Comparison of ENCODE assay signal across 1 cellular context in the genomic region with DNA sequence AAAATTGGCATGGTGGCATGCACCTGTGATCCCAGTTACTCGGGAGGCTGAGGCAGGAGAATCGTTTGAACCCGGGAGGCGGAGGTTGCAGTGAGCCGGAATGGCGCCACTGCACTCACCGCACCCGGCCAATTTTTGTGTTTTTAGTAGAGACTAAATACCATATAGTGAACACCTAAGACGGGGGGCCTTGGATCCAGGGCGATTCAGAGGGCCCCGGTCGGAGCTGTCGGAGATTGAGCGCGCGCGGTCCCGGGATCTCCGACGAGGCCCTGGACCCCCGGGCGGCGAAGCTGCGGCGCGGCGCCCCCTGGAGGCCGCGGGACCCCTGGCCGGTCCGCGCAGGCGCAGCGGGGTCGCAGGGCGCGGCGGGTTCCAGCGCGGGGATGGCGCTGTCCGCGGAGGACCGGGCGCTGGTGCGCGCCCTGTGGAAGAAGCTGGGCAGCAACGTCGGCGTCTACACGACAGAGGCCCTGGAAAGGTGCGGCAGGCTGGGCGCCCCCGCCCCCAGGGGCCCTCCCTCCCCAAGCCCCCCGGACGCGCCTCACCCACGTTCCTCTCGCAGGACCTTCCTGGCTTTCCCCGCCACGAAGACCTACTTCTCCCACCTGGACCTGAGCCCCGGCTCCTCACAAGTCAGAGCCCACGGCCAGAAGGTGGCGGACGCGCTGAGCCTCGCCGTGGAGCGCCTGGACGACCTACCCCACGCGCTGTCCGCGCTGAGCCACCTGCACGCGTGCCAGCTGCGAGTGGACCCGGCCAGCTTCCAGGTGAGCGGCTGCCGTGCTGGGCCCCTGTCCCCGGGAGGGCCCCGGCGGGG.
TF ChIP-seq lines count a peak whose summit lies in the region.

A gene (plus strand): TSS at position 359 of the 820 bp plus-strand sequence. CDS start 28 bp downstream, at position 387.

TF ChIP-seq in K562, 482 proteins besides CTCF, POLR2A, EP300 and RAD21 (continued from another document and continues in another):
- TF ChIP-seq, protein P1, sequence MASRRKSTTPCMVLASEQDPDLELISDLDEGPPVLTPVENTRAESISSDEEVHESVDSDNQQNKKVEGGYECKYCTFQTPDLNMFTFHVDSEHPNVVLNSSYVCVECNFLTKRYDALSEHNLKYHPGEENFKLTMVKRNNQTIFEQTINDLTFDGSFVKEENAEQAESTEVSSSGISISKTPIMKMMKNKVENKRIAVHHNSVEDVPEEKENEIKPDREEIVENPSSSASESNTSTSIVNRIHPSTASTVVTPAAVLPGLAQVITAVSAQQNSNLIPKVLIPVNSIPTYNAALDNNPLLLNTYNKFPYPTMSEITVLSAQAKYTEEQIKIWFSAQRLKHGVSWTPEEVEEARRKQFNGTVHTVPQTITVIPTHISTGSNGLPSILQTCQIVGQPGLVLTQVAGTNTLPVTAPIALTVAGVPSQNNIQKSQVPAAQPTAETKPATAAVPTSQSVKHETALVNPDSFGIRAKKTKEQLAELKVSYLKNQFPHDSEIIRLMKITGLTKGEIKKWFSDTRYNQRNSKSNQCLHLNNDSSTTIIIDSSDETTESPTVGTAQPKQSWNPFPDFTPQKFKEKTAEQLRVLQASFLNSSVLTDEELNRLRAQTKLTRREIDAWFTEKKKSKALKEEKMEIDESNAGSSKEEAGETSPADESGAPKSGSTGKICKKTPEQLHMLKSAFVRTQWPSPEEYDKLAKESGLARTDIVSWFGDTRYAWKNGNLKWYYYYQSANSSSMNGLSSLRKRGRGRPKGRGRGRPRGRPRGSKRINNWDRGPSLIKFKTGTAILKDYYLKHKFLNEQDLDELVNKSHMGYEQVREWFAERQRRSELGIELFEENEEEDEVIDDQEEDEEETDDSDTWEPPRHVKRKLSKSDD (conservative IDR thresholded peaks at IDR 0.05; ENCODE audit: low read length): 0 out of 2 replicates have a peak, but pooled peaks have one; percentile 32
- TF ChIP-seq KDM1A (IDR thresholded peaks at IDR 0.05) (peak in 1 of 2 experiments; percentile 31; a peak in 1 of 4 replicates), RBM25 (IDR thresholded peaks at IDR 0.05; ENCODE audit: low read depth, low read length, severe bottlenecking) (peak; percentile 19), RBM39 (optimal IDR thresholded peaks at IDR 0.05; ENCODE audit: low read depth, low read length) (no peak), HDAC3 (IDR thresholded peaks at IDR 0.05; ENCODE audit: borderline replicate concordance, partially characterized antibody) (no peak), GATA2 (CRISPR knock-in tag; IDR thresholded peaks at IDR 0.05) (no peak), ZNF282 (CRISPR knock-in tag; IDR thresholded peaks at IDR 0.05) (0 out of 2 replicates have a peak, but pooled peaks have one; percentile 23), CEBPG (CRISPR knock-in tag; IDR thresholded peaks at IDR 0.05) (no peak), CEBPG (tag; conservative IDR thresholded peaks at IDR 0.05 in 1 of 2, IDR thresholded peaks at IDR 0.05 in 1 of 2) (no peak), L3MBTL2 (IDR thresholded peaks at IDR 0.05) (peak; percentile 82; the same call in 1 of the 2 replicates), SETDB1 (IDR thresholded peaks at IDR 0.05; ENCODE audit: low read length) (no peak), MIER1 (IDR thresholded peaks at IDR 0.05; ENCODE audit: low read depth) (no peak), TCF3 (CRISPR knock-in tag; IDR thresholded peaks at IDR 0.05) (0 out of 2 replicates have a peak, but pooled peaks have one; percentile 12), ZKSCAN1 (IDR thresholded peaks at IDR 0.05; ENCODE audit: low read depth, low read length) (0 out of 2 replicates have a peak, but pooled peaks have one; percentile 21), MAZ (CRISPR knock-in tag; conservative IDR thresholded peaks at IDR 0.05 in 1 of 2, IDR thresholded peaks at IDR 0.05 in 1 of 2) (peak; percentile 10 to 38; a peak in 1 of 4 replicates), MEIS2 (IDR thresholded peaks at IDR 0.05; ENCODE audit: partially characterized antibody) (peak; percentile 46), ZEB2 (IDR thresholded peaks at IDR 0.05) (no peak), E2F3 (CRISPR knock-in tag; IDR thresholded peaks at IDR 0.05) (peak; percentile 59; the same call in 1 of the 2 replicates), NONO (IDR thresholded peaks at IDR 0.05; ENCODE audit: low read depth in 2 of 2, low read length in 1 of 2) (peak in 1 of 2 experiments; percentile 58; a peak in 2 of 4 replicates), NR4A1 (CRISPR knock-in tag; IDR thresholded peaks at IDR 0.05) (no peak), NR4A1 (tag; IDR thresholded peaks at IDR 0.05) (0 out of 2 replicates have a peak, but pooled peaks have one; percentile 47), ZNF589 (CRISPR knock-in tag; IDR thresholded peaks at IDR 0.05; ENCODE audit: low read depth) (no peak), NFIC (IDR thresholded peaks at IDR 0.05) (peak; percentile 9; the same call in 1 of the 2 replicates), NFE2L1 (tag; IDR thresholded peaks at IDR 0.05; ENCODE audit: borderline replicate concordance, low read depth) (no peak), HMGN3 (IDR thresholded peaks at IDR 0.05; ENCODE audit: borderline replicate concordance, extremely low read depth, insufficient read length, low read depth, low read length) (peak; percentile 77), POLR3A (IDR thresholded peaks at IDR 0.05; ENCODE audit: borderline replicate concordance, extremely low read depth, insufficient read depth, insufficient read length) (no peak), ZNF274 (IDR thresholded peaks at IDR 0.05; ENCODE audit: borderline replicate concordance, low read depth, low read length) (no peak), SIN3B (IDR thresholded peaks at IDR 0.05; ENCODE audit: low read depth) (peak; percentile 63; the same call in 1 of the 2 replicates), ATF7 (IDR thresholded peaks at IDR 0.05) (0 out of 2 replicates have a peak, but pooled peaks have one; percentile 19), HDAC8 (tag; IDR thresholded peaks at IDR 0.05) (no peak), CTBP1 (IDR thresholded peaks at IDR 0.05; ENCODE audit: borderline replicate concordance) (peak; percentile 44; the same call in 1 of the 2 replicates)
- TF ChIP-seq, protein P2, sequence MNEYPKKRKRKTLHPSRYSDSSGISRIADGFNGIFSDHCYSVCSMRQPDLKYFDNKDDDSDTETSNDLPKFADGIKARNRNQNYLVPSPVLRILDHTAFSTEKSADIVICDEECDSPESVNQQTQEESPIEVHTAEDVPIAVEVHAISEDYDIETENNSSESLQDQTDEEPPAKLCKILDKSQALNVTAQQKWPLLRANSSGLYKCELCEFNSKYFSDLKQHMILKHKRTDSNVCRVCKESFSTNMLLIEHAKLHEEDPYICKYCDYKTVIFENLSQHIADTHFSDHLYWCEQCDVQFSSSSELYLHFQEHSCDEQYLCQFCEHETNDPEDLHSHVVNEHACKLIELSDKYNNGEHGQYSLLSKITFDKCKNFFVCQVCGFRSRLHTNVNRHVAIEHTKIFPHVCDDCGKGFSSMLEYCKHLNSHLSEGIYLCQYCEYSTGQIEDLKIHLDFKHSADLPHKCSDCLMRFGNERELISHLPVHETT (CRISPR knock-in tag; conservative IDR thresholded peaks at IDR 0.05 in 1 of 2, IDR thresholded peaks at IDR 0.05 in 1 of 2): peak in 1 of 2 experiments; percentile 23; a peak in 2 of 4 replicates
- TF ChIP-seq, protein P3, sequence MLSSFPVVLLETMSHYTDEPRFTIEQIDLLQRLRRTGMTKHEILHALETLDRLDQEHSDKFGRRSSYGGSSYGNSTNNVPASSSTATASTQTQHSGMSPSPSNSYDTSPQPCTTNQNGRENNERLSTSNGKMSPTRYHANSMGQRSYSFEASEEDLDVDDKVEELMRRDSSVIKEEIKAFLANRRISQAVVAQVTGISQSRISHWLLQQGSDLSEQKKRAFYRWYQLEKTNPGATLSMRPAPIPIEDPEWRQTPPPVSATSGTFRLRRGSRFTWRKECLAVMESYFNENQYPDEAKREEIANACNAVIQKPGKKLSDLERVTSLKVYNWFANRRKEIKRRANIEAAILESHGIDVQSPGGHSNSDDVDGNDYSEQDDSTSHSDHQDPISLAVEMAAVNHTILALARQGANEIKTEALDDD (IDR thresholded peaks at IDR 0.05): no peak
- TF ChIP-seq, protein P4, sequence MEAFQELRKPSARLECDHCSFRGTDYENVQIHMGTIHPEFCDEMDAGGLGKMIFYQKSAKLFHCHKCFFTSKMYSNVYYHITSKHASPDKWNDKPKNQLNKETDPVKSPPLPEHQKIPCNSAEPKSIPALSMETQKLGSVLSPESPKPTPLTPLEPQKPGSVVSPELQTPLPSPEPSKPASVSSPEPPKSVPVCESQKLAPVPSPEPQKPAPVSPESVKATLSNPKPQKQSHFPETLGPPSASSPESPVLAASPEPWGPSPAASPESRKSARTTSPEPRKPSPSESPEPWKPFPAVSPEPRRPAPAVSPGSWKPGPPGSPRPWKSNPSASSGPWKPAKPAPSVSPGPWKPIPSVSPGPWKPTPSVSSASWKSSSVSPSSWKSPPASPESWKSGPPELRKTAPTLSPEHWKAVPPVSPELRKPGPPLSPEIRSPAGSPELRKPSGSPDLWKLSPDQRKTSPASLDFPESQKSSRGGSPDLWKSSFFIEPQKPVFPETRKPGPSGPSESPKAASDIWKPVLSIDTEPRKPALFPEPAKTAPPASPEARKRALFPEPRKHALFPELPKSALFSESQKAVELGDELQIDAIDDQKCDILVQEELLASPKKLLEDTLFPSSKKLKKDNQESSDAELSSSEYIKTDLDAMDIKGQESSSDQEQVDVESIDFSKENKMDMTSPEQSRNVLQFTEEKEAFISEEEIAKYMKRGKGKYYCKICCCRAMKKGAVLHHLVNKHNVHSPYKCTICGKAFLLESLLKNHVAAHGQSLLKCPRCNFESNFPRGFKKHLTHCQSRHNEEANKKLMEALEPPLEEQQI (IDR thresholded peaks at IDR 0.05): no peak
- TF ChIP-seq, protein P5, sequence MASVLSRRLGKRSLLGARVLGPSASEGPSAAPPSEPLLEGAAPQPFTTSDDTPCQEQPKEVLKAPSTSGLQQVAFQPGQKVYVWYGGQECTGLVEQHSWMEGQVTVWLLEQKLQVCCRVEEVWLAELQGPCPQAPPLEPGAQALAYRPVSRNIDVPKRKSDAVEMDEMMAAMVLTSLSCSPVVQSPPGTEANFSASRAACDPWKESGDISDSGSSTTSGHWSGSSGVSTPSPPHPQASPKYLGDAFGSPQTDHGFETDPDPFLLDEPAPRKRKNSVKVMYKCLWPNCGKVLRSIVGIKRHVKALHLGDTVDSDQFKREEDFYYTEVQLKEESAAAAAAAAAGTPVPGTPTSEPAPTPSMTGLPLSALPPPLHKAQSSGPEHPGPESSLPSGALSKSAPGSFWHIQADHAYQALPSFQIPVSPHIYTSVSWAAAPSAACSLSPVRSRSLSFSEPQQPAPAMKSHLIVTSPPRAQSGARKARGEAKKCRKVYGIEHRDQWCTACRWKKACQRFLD (CRISPR knock-in tag; IDR thresholded peaks at IDR 0.05): 0 out of 2 replicates have a peak, but pooled peaks have one; percentile 14
- TF ChIP-seq, protein P6, sequence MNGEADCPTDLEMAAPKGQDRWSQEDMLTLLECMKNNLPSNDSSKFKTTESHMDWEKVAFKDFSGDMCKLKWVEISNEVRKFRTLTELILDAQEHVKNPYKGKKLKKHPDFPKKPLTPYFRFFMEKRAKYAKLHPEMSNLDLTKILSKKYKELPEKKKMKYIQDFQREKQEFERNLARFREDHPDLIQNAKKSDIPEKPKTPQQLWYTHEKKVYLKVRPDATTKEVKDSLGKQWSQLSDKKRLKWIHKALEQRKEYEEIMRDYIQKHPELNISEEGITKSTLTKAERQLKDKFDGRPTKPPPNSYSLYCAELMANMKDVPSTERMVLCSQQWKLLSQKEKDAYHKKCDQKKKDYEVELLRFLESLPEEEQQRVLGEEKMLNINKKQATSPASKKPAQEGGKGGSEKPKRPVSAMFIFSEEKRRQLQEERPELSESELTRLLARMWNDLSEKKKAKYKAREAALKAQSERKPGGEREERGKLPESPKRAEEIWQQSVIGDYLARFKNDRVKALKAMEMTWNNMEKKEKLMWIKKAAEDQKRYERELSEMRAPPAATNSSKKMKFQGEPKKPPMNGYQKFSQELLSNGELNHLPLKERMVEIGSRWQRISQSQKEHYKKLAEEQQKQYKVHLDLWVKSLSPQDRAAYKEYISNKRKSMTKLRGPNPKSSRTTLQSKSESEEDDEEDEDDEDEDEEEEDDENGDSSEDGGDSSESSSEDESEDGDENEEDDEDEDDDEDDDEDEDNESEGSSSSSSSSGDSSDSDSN (IDR thresholded peaks at IDR 0.05; ENCODE audit: borderline replicate concordance in 1 of 2, low read depth in 2 of 2, low read length in 2 of 2): peak in 1 of 2 experiments; percentile 58; a peak in 2 of 4 replicates
- TF ChIP-seq, protein P7, sequence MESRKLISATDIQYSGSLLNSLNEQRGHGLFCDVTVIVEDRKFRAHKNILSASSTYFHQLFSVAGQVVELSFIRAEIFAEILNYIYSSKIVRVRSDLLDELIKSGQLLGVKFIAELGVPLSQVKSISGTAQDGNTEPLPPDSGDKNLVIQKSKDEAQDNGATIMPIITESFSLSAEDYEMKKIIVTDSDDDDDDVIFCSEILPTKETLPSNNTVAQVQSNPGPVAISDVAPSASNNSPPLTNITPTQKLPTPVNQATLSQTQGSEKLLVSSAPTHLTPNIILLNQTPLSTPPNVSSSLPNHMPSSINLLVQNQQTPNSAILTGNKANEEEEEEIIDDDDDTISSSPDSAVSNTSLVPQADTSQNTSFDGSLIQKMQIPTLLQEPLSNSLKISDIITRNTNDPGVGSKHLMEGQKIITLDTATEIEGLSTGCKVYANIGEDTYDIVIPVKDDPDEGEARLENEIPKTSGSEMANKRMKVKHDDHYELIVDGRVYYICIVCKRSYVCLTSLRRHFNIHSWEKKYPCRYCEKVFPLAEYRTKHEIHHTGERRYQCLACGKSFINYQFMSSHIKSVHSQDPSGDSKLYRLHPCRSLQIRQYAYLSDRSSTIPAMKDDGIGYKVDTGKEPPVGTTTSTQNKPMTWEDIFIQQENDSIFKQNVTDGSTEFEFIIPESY (CRISPR knock-in tag; IDR thresholded peaks at IDR 0.05): peak; percentile 83
- TF ChIP-seq, protein P8, sequence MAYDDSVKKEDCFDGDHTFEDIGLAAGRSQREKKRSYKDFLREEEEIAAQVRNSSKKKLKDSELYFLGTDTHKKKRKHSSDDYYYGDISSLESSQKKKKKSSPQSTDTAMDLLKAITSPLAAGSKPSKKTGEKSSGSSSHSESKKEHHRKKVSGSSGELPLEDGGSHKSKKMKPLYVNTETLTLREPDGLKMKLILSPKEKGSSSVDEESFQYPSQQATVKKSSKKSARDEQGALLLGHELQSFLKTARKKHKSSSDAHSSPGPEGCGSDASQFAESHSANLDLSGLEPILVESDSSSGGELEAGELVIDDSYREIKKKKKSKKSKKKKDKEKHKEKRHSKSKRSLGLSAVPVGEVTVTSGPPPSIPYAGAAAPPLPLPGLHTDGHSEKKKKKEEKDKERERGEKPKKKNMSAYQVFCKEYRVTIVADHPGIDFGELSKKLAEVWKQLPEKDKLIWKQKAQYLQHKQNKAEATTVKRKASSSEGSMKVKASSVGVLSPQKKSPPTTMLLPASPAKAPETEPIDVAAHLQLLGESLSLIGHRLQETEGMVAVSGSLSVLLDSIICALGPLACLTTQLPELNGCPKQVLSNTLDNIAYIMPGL (CRISPR knock-in tag; IDR thresholded peaks at IDR 0.05): peak; percentile 40; the same call in 1 of the 2 replicates
- TF ChIP-seq, protein P9, sequence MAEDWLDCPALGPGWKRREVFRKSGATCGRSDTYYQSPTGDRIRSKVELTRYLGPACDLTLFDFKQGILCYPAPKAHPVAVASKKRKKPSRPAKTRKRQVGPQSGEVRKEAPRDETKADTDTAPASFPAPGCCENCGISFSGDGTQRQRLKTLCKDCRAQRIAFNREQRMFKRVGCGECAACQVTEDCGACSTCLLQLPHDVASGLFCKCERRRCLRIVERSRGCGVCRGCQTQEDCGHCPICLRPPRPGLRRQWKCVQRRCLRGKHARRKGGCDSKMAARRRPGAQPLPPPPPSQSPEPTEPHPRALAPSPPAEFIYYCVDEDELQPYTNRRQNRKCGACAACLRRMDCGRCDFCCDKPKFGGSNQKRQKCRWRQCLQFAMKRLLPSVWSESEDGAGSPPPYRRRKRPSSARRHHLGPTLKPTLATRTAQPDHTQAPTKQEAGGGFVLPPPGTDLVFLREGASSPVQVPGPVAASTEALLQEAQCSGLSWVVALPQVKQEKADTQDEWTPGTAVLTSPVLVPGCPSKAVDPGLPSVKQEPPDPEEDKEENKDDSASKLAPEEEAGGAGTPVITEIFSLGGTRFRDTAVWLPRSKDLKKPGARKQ (CRISPR knock-in tag; IDR thresholded peaks at IDR 0.05): 0 out of 2 replicates have a peak, but pooled peaks have one; percentile 44
